Comparison of ENCODE assay signal across 7 cellular contexts in the genomic region with DNA sequence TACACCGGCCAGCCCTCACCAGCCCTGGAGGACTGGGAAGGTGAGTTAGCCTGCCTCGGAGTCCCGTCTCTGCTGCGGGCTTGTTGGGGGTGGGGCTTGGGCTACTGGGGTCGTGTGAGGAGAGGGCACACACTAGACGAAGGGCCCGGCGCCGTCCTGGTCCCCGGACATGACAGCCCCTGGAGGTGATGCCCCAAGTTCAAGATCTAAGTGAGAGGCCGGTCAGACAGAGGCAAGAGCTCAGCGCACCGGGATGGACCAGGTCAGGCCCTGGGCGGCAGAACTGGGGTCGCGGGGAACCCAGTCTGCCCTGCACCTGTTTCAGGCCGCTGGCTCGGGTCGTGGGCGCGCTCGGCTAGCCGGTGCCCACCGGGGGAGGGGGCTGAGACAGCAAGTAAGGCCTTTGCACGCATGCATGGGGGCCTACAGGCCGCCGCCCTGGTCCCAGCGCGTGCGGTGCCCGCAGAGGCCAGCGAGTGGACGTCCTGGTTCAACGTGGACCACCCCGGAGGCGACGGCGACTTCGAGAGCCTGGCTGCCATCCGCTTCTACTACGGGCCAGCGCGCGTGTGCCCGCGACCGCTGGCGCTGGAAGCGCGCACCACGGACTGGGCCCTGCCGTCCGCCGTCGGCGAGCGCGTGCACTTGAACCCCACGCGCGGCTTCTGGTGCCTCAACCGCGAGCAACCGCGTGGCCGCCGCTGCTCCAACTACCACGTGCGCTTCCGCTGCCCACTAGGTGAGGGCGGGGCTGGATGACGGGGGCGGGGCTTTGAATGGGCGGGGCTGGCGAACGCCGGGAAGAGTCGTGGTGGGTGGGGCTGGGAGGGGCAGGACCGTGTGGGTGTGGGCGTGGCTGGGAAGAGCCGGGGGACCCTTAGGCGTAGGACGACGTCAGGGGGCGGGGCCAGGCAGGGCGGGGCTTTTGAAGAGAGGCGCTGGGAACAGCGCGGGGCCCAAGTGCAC. TPM values are rescaled to one million over a fixed set of nuclear protein-coding genes. Genes with fewer than 3 reads are reported as not detected.
A peak's percentile ranks its signal among the peaks of the same experiment; 100 is the strongest.
DNase-seq lines count a peak whose midpoint lies in the region; ATAC-seq and TF ChIP-seq lines count a peak whose summit lies in the region.

No MANE protein-coding gene starts in this region.

- peak; percentile 36 for DNase-seq in NCI-H82 treated with DMSO at 0.1 percent for 48 hours (lab: John Stamatoyannopoulos, UW; ENCODE audit: unreplicated experiment)
- DNase-seq in activated T-cell treated with anti-CD3 and anti-CD28 coated beads, Interleukin-2, amount 50 U/mL, for 4 hours, result peak; percentile 72
- DNase-seq in foreskin keratinocyte, result peak; percentile 39 to 70
- no peak for DNase-seq in skeletal muscle cell (ENCODE audit: low read depth)
- DNase-seq in ureter (ENCODE audit: low spot score), result no peak
- DNase-seq in occipital lobe (lab: John Stamatoyannopoulos, UW), result no peak

- TF ChIP-seq CTCF in foreskin keratinocyte (conservative IDR thresholded peaks at IDR 0.05), result no peak

- peak; percentile 24 to 27 for ATAC-seq in activated T-cell treated with anti-CD3 and anti-CD28 coated beads, Interleukin-2, amount 50 U/mL, for 4 hours
- peak; percentile 61 for ATAC-seq in foreskin keratinocyte
- no peak for ATAC-seq in HG02763 (IDR thresholded peaks at IDR 0.05; ENCODE audit: unreplicated experiment)

- H3K27me3 Mint-ChIP-seq in activated T-cell treated with anti-CD3 and anti-CD28 coated beads, Interleukin-2, amount 50 U/mL, for 4 hours (ENCODE audit: low read depth), result peaks cover 5% of the 10 kb centered on the region

- H3K4me1 Mint-ChIP-seq in activated T-cell treated with anti-CD3 and anti-CD28 coated beads, Interleukin-2, amount 50 U/mL, for 4 hours (ENCODE audit: low read depth), result peaks cover 28% of the 10 kb centered on the region

- H3K27me3 ChIP-seq in foreskin keratinocyte, result peaks cover 47% of the 10 kb centered on the region

- peak overlapping the region; percentile 62 for H3K4me3 Mint-ChIP-seq in activated T-cell treated with anti-CD3 and anti-CD28 coated beads, Interleukin-2, amount 50 U/mL, for 4 hours

- peak overlapping the region; percentile 23 for H3K4me3 ChIP-seq in skeletal muscle cell (ENCODE audit: low read depth, low read length)

- H3K27ac ChIP-seq in foreskin keratinocyte, result no peak overlapping the region

- H3K9me3 Mint-ChIP-seq in activated T-cell treated with anti-CD3 and anti-CD28 coated beads, Interleukin-2, amount 50 U/mL, for 4 hours, result no peaks in the 10 kb centered on the region

- no peaks in the 10 kb centered on the region for H3K4me1 ChIP-seq in foreskin keratinocyte

- H3K36me3 Mint-ChIP-seq in activated T-cell treated with anti-CD3 and anti-CD28 coated beads, Interleukin-2, amount 50 U/mL, for 4 hours (ENCODE audit: insufficient read depth), result no peaks in the 10 kb centered on the region

RNA-seq across cellular contexts. Expression of a gene that starts 2.0 kb away (rescaled TPM):
- under 1 TPM; 0.13 to 0.19 (median 0.18) TPM for total RNA-seq in activated T-cell treated with anti-CD3 and anti-CD28 coated beads, Interleukin-2, amount 50 U/mL, for 4 hours
- total RNA-seq in foreskin keratinocyte (0.21 and 0.24 TPM in 2 replicates), ureter (2.3 TPM), occipital lobe (0.62 TPM)
- polyA plus RNA-seq in foreskin keratinocyte, result 0.08 and 0.12 TPM in 2 replicates

RNA-seq across cellular contexts. Expression of a gene that starts 11.3 kb away (rescaled TPM):
- 10 to 100 TPM; 10.6 to 13.7 (median 13.4) TPM for total RNA-seq in activated T-cell treated with anti-CD3 and anti-CD28 coated beads, Interleukin-2, amount 50 U/mL, for 4 hours
- total RNA-seq in foreskin keratinocyte (0.35 and 0.51 TPM in 2 replicates), ureter (14.1 TPM), occipital lobe (1.6 TPM)
- 0.65 and 0.66 TPM in 2 replicates for polyA plus RNA-seq in foreskin keratinocyte

RNA-seq across cellular contexts. Expression of a gene that starts 24.0 kb away (rescaled TPM):
- 100 to 1,000 TPM; 431 to 445 (median 436) TPM for total RNA-seq in activated T-cell treated with anti-CD3 and anti-CD28 coated beads, Interleukin-2, amount 50 U/mL, for 4 hours
- total RNA-seq in foreskin keratinocyte (260 and 261 TPM in 2 replicates), ureter (369 TPM), occipital lobe (60.4 TPM)
- polyA plus RNA-seq in foreskin keratinocyte, result 259 and 301 TPM in 2 replicates

RNA-seq across cellular contexts. Expression of a gene that starts 24.7 kb away (rescaled TPM):
- 1 to 10 TPM; 3.6 to 3.8 (median 3.8) TPM for total RNA-seq in activated T-cell treated with anti-CD3 and anti-CD28 coated beads, Interleukin-2, amount 50 U/mL, for 4 hours
- 0.44 and 0.53 TPM in 2 replicates for total RNA-seq in foreskin keratinocyte
- 0.34 and 0.38 TPM in 2 replicates for polyA plus RNA-seq in foreskin keratinocyte
- 3.4 TPM for total RNA-seq in ureter
- total RNA-seq in occipital lobe, result 1.2 TPM

Comparison
In these comparisons a context has a peak if more than half of its experiments do, and no peak if none do; other contexts are left out.
1. DNase-seq: peak in NCI-H82 treated with DMSO at 0.1 percent for 48 hours (single experiment), activated T-cell treated with anti-CD3 and anti-CD28 coated beads, Interleukin-2, amount 50 U/mL, for 4 hours (single experiment) and foreskin keratinocyte (2 of 2); none in skeletal muscle cell (single experiment), ureter (single experiment) and occipital lobe (single experiment).